ENCODE assay signal across 10 cellular contexts in genomic region chr15:31230630-31231485, GRCh38.
DNase-seq lines count a peak whose midpoint lies in the region; ATAC-seq, FAIRE-seq and TF ChIP-seq lines count a peak whose summit lies in the region.
"Had no signal": no experiment of that assay in that cellular context is flagged by ENCODE, and none has a peak within 500 bp of the region (broad histone marks: within the 10 kb centered on the region; RNA-seq: fewer than 3 reads in every experiment).

No MANE protein-coding gene starts in this region.

- no peaks in the 10 kb centered on the region for H3F3A ChIP-seq in PC-9 (ENCODE audit: insufficient read depth, low read depth)

- TF ChIP-seq CTCF in OCI-LY3 (IDR thresholded peaks at IDR 0.05; ENCODE audit: low read depth, low read length) = no peak
- no peak for TF ChIP-seq CTCF in vagina (IDR thresholded peaks at IDR 0.05)
- no peak for TF ChIP-seq CTCF in PC-9 (conservative IDR thresholded peaks at IDR 0.05)

- peak overlapping the region; percentile 44 for H3K9ac ChIP-seq in OCI-LY3 (ENCODE audit: low read length)
- H3K9ac ChIP-seq: KMS-11 had no signal

- H3K79me2 ChIP-seq in OCI-LY3 (ENCODE audit: low read length) (peaks cover 4% of the 10 kb centered on the region; the same call in 1 of the 2 replicates), PC-9 (ENCODE audit: low read depth) (no peaks in the 10 kb centered on the region)

- H3K27ac ChIP-seq in OCI-LY3 (ENCODE audit: low read length) = peak overlapping the region; percentile 87
- no peak overlapping the region for H3K27ac ChIP-seq in vagina
- no peak overlapping the region for H3K27ac ChIP-seq in PC-9
- H3K27ac ChIP-seq: KMS-11 had no signal

- ATAC-seq in HG02938 (IDR thresholded peaks at IDR 0.05; ENCODE audit: unreplicated experiment) = peak; percentile 82

- no peaks in the 10 kb centered on the region; the same call in 1 of the 2 replicates for H3K9me3 ChIP-seq in OCI-LY3 (ENCODE audit: insufficient read depth, low read length)
- no peaks in the 10 kb centered on the region for H3K9me3 ChIP-seq in vagina
- H3K9me3 ChIP-seq in PC-9 (ENCODE audit: insufficient read depth, low read depth) = no peaks in the 10 kb centered on the region

- FAIRE-seq in H54 (lab: Jason Lieb, UNC) = no peak

- peak overlapping the region; percentile 63 for H3K4me2 ChIP-seq in OCI-LY3 (ENCODE audit: low read length)
- no peak overlapping the region for H3K4me2 ChIP-seq in PC-9
- H3K4me2 ChIP-seq: KMS-11 had no signal

- CTCF ChIA-PET in PC-9 (lab: Charles Lee) = no interaction called here

- BruUV-seq in PC-9 (replicated peaks; lab: Mats Ljungman, UMichigan) = no TSS peak

- H3K4me3 ChIP-seq in GM08714 (ENCODE audit: low read length) = peak overlapping the region; percentile 41; the same call in 1 of the 2 replicates
- peak overlapping the region; percentile 50 for H3K4me3 ChIP-seq in OCI-LY3 (ENCODE audit: low read length)
- no peak overlapping the region for H3K4me3 ChIP-seq in vagina
- H3K4me3 ChIP-seq in PC-9 = no peak overlapping the region

- no peak for TF ChIP-seq POLR2A in vagina (IDR thresholded peaks at IDR 0.05)
- TF ChIP-seq POLR2A in H54 (IDR thresholded peaks at IDR 0.05; ENCODE audit: low read depth, low read length) = no peak

- H3K36me3 ChIP-seq in OCI-LY3 (replicated peaks; ENCODE audit: low read depth, low read length) (peaks cover 11% of the 10 kb centered on the region), vagina (no peaks in the 10 kb centered on the region), PC-9 (ENCODE audit: low read depth) (no peaks in the 10 kb centered on the region)

- H3K9me2 ChIP-seq in PC-9 (ENCODE audit: insufficient read depth) = no peaks in the 10 kb centered on the region

- intact Hi-C loops in vagina (cut with DNase I) = no loop called here
- intact Hi-C loops in PC-9 (cut with micrococcal nuclease; ENCODE audit: unreplicated experiment) = no loop called here

- H3K27me3 ChIP-seq in OCI-LY3 (ENCODE audit: low read depth, low read length) (no peaks in the 10 kb centered on the region), vagina (no peaks in the 10 kb centered on the region), PC-9 (ENCODE audit: insufficient read depth, low read depth) (peaks cover 13% of the 10 kb centered on the region)

- H4K20me1 ChIP-seq in OCI-LY3 (ENCODE audit: insufficient read depth, low read length) (no peaks in the 10 kb centered on the region), PC-9 (ENCODE audit: insufficient read depth) (no peaks in the 10 kb centered on the region)

- no peak overlapping the region for H2AFZ ChIP-seq in OCI-LY3 (ENCODE audit: low read depth, low read length)
- no peak overlapping the region for H2AFZ ChIP-seq in PC-9

- POLR2A ChIA-PET in PC-9 (lab: Charles Lee; ENCODE audit: unreplicated experiment) = no interaction called here

- DNase-seq in GM19238 (ENCODE audit: insufficient read length, low spot score) (peak; percentile 76), vagina (ENCODE audit: extremely low spot score in 2 of 2) (no peak), PC-9 (no peak), H54 (ENCODE audit: insufficient read length, low spot score) (no peak), foreskin melanocyte (no peak)
- DNase-seq: CD4-positive, alpha-beta memory T cell had no signal

- H3K4me1 ChIP-seq in OCI-LY3 (ENCODE audit: low read length) = peaks cover 64% of the 10 kb centered on the region
- peaks cover 4% of the 10 kb centered on the region for H3K4me1 ChIP-seq in vagina
- H3K4me1 ChIP-seq in PC-9 (replicated peaks; ENCODE audit: insufficient read depth) = no peaks in the 10 kb centered on the region

Comparison
In these comparisons a context has a peak if more than half of its experiments do, and no peak if none do; other contexts are left out.
1. H3K4me3 ChIP-seq: peak in GM08714 (single experiment) and OCI-LY3 (single experiment); none in vagina (0 of 2) and PC-9 (single experiment).